In the genomic region with DNA sequence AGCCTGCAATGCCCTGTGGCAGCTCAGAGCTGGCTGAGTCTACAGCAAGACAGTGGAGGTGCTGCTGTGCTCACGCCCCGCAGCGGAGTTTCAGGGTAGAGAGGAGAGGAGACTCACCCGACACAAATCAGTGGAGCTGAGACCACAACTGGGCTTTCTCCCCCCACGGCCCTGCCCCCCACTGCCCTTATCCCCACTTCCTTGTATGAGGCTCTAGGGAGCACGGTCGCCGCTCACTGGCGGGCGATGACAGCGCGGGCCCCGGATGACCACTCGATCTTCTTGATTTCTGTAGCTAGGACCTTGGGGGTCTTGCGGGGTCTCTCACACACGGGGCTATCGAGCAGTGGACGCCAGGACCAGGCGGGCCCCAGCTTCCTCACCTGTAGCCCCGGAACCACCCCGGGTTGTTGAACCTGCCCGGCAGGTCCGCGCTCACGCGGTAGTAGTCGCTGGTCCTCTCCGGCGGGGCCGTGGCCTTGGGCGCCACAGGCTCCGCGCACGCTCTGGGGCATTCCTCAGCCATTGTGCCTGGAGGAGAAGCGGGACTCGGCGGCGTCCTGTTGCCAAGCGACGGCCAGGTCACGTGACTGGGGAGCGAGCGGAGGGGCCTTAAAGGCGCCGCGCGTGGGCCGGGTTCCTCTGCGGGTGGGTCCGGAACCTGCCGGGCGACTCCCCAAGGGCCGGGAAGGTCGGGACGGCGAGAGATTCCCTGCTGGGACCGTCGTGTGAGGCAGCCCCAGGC, we compare ENCODE assay signal across 8 cellular contexts.
DNase-seq lines count a peak whose midpoint lies in the region; ATAC-seq lines count a peak whose summit lies in the region.

No MANE protein-coding gene starts in this region.

- H3K9me3 ChIP-seq in ES-I3 (ENCODE audit: control insufficient read depth, insufficient read depth, low read length) = no peaks in the 10 kb centered on the region

- peak; percentile 83 for DNase-seq in NCI-H2196 (lab: John Stamatoyannopoulos, UW; ENCODE audit: unreplicated experiment)
- peak; percentile 72 for DNase-seq in activated CD4-positive, CD25-positive, alpha-beta regulatory T cell treated with anti-CD3 and anti-CD28 coated beads, Interleukin-2, amount 50 U/mL, for 16 hours (ENCODE audit: low read depth, low spot score)
- DNase-seq in central memory CD4-positive, alpha-beta T cell = peak; percentile 79
- peak; percentile 96 for DNase-seq in islet precursor cell
- DNase-seq in smooth muscle cell of the brain vasculature (ENCODE audit: low read depth, low spot score) = peak; percentile 62

- H3K36me3 ChIP-seq in ES-I3 (ENCODE audit: insufficient read depth, low read length) = peaks cover 5% of the 10 kb centered on the region

- no peaks in the 10 kb centered on the region for H3K4me1 ChIP-seq in ES-I3 (ENCODE audit: insufficient read depth, low read length)

- ATAC-seq in HG02938 (IDR thresholded peaks at IDR 0.05; ENCODE audit: unreplicated experiment) (peak; percentile 57), HG03139 (IDR thresholded peaks at IDR 0.05; ENCODE audit: unreplicated experiment) (no peak)

- H3K9ac ChIP-seq in ES-I3 (ENCODE audit: low read depth, low read length) = peak overlapping the region; percentile 84
